Comparison of ENCODE assay signal across 17 cellular contexts in the genomic region with DNA sequence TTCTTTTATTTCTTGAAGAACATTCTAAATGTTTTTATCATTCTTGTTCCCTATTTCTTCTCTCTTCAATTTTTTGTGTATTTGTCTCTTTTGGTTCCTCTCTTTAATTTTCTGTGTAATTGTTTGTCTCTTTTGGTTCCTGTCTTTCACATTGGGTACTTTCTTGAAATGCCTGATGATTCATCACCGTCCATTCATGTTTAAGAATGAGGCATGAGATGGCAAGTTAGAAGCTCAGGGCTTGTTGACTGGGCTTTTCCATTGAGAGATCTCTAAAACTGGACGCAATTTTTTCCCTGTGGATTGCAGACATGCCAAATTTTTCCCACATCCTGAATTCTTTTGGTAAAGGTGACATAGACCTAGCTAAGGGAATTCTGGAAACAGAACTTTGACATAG. TPM values are rescaled to one million over a fixed set of nuclear protein-coding genes. Genes with fewer than 3 reads are reported as not detected.
A peak's percentile ranks its signal among the peaks of the same experiment; 100 is the strongest.
DNase-seq lines count a peak whose midpoint lies in the region; ATAC-seq and TF ChIP-seq lines count a peak whose summit lies in the region.
"Had no signal": no experiment of that assay in that cellular context is flagged by ENCODE, and none has a peak within 500 bp of the region (broad histone marks: within the 10 kb centered on the region; RNA-seq: fewer than 3 reads in every experiment).

No MANE protein-coding gene starts in this region.

- H3K9me3 Mint-ChIP-seq in MCF 10A (ENCODE audit: unreplicated experiment): peaks cover 8% of the 10 kb centered on the region
- H3K9me3 Mint-ChIP-seq: T-helper 2 cell treated with Interferon-gamma antibody and Interleukin-4, amounts not matched to agents 5 μg/mL and 100 μg/mL, for 36 hours had no signal

- H3K27ac Mint-ChIP-seq in MCF 10A (ENCODE audit: low read depth, unreplicated experiment): peak overlapping the region; percentile 88
- H3K27ac Mint-ChIP-seq: activated T-helper 2 cell treated with anti-CD3 and anti-CD28 coated beads, Interferon-gamma antibody, Interleukin-2, Interleukin-4, amounts not matched to agents 10 μg/mL and 5 μg/mL and 100 μg/mL, durations not matched to agents 14 hours and 24 hours and 36 hours; T-helper 2 cell treated with Interferon-gamma antibody and Interleukin-4, amounts not matched to agents 5 μg/mL and 100 μg/mL, for 36 hours had no signal

- TF ChIP-seq CTCF in MCF 10A (IDR thresholded peaks at IDR 0.05; ENCODE audit: unreplicated experiment) (no peak), breast epithelium (IDR thresholded peaks at IDR 0.05) (no peak), cardiac fibroblast (IDR thresholded peaks at IDR 0.05; ENCODE audit: low read depth, low read length) (no peak), upper lobe of right lung (IDR thresholded peaks at IDR 0.05) (no peak)

- POLR2A ChIA-PET in MCF 10A (lab: Yijun Ruan, JAX): interaction anchor here (0.6 to 1.2 kb wide), 9 partner anchors 10 to 649 kb away, joined by 3 to 4 read pairs (median 3); a partner anchor contains a TSS

- H3K36me3 Mint-ChIP-seq in MCF 10A (ENCODE audit: insufficient read depth, unreplicated experiment): peaks cover 11% of the 10 kb centered on the region
- H3K36me3 Mint-ChIP-seq: brain had no signal

- no TSS peak for BruUV-seq in MCF 10A (replicated peaks; lab: Mats Ljungman, UMichigan)

- peak; percentile 63 for DNase-seq in MCF 10A (ENCODE audit: unreplicated experiment)
- DNase-seq in breast epithelium (ENCODE audit: low spot score in 2 of 2): no peak
- peak; percentile 63 to 90 for DNase-seq in cardiac fibroblast (ENCODE audit: low read depth in 2 of 2)
- DNase-seq in kidney tubule cell (ENCODE audit: low spot score): peak; percentile 71
- no peak for DNase-seq in NCI-H510A (lab: John Stamatoyannopoulos, UW)
- no peak for DNase-seq in upper lobe of right lung
- no peak for DNase-seq in DMS79 treated with DMSO at 0.1 percent for 48 hours (lab: John Stamatoyannopoulos, UW)
- DNase-seq: activated CD4-positive, alpha-beta T cell treated with anti-CD3 and anti-CD28 coated beads, Interleukin-2, amount 50 U/mL, for 4 hours; NCI-H1417 treated with DMSO at 0.1 percent for 48 hours; NCI-H510A treated with DMSO at 0.1 percent for 48 hours; RPMI8226 had no signal

- peaks cover 23% of the 10 kb centered on the region for H3K4me1 Mint-ChIP-seq in MCF 10A (ENCODE audit: insufficient read depth, unreplicated experiment)

- intact Hi-C loops in MCF 10A (cut with micrococcal nuclease): no loop called here
- intact Hi-C loops in breast epithelium (cut with DNase I; ENCODE audit: low total_unique reads): no loop called here
- intact Hi-C loops in upper lobe of right lung (cut with DNase I): no loop called here

- H3K4me1 ChIP-seq in breast epithelium: peaks cover 12 to 16% of the 10 kb centered on the region in 2 donors
- peaks cover 17% of the 10 kb centered on the region for H3K4me1 ChIP-seq in upper lobe of right lung

- H3K4me3 Mint-ChIP-seq in MCF 10A (ENCODE audit: unreplicated experiment): peak overlapping the region; percentile 1
- H3K4me3 Mint-ChIP-seq: brain; T-helper 2 cell treated with Interferon-gamma antibody and Interleukin-4, amounts not matched to agents 5 μg/mL and 100 μg/mL, for 36 hours had no signal

- peak overlapping the region in 1 of 2 donors; percentile 8 for H3K27ac ChIP-seq in breast epithelium
- no peak overlapping the region for H3K27ac ChIP-seq in upper lobe of right lung
- H3K27ac ChIP-seq: hepatocyte had no signal

- H3K9me3 ChIP-seq in breast epithelium: no peaks in the 10 kb centered on the region
- no peaks in the 10 kb centered on the region for H3K9me3 ChIP-seq in upper lobe of right lung

- H3K4me3 ChIP-seq in breast epithelium (no peak overlapping the region), cardiac fibroblast (replicated peaks in 1 of 2; ENCODE audit: low read depth in 2 of 2, low read length in 2 of 2) (no peak overlapping the region), upper lobe of right lung (no peak overlapping the region)
- H3K4me3 ChIP-seq: hepatocyte had no signal

- no peaks in the 10 kb centered on the region for H3K27me3 Mint-ChIP-seq in MCF 10A (ENCODE audit: insufficient read depth, unreplicated experiment)

- no peaks in the 10 kb centered on the region for H3K36me3 ChIP-seq in breast epithelium
- H3K36me3 ChIP-seq in upper lobe of right lung: no peaks in the 10 kb centered on the region

- ATAC-seq in GM21515 (IDR thresholded peaks at IDR 0.05; ENCODE audit: unreplicated experiment): no peak
- ATAC-seq in upper lobe of right lung: no peak
- ATAC-seq: HepG2 had no signal

- no peak for TF ChIP-seq POLR2A in breast epithelium (IDR thresholded peaks at IDR 0.05)

- CTCF ChIA-PET in MCF 10A (lab: Yijun Ruan, JAX): interaction anchor here (0.7 to 5.1 kb wide), 4 partner anchors 26 to 272 kb away, joined by 4 to 33 read pairs (median 4); no protein-coding TSS in a partner anchor

- no peaks in the 10 kb centered on the region for H3K27me3 ChIP-seq in breast epithelium
- no peaks in the 10 kb centered on the region for H3K27me3 ChIP-seq in upper lobe of right lung
- H3K27me3 ChIP-seq: hepatocyte had no signal

RNA-seq across cellular contexts. Expression of a gene that starts 33.7 kb away (rescaled TPM):
- total RNA-seq in MCF 10A (2022): not detected in 2 replicates
- total RNA-seq in breast epithelium: 1 to 10 TPM; 8.2 to 9.8 (median 8.2) TPM
- total RNA-seq in upper lobe of right lung: 17.0 TPM

Comparison
In these comparisons a context has a peak if more than half of its experiments do, and no peak if none do; other contexts are left out.
1. DNase-seq: peak in MCF 10A (single experiment), cardiac fibroblast (2 of 2) and kidney tubule cell (single experiment); none in breast epithelium (0 of 2), NCI-H510A (single experiment), upper lobe of right lung (single experiment) and DMS79 treated with DMSO at 0.1 percent for 48 hours (single experiment).